In the genomic region with DNA sequence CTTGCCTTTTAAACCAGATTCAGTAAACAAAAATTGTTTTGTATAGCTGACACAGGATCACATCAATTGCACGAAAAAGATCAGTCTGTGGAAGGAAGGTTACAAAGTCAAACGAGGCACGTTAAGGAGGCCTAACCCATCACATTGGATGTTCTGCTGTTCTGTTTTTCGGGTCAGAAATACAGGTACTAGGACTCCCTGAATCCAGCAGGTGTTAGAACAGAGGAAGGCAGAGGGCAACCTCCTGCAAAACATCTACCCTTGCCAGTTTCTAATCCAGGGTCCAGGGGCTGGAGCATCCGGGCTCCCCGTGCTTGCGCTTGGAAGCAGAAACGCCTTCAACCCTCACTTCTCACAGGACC, we compare ENCODE assay signal across 10 cellular contexts.
A peak's percentile ranks its signal among the peaks of the same experiment; 100 is the strongest.
DNase-seq lines count a peak whose midpoint lies in the region; ATAC-seq and TF ChIP-seq lines count a peak whose summit lies in the region.
"Had no signal": no experiment of that assay in that cellular context is flagged by ENCODE, and none has a peak within 500 bp of the region (broad histone marks: within the 10 kb centered on the region; RNA-seq: fewer than 3 reads in every experiment).

No MANE protein-coding gene starts in this region.

- H3K4me3 Mint-ChIP-seq in Caco-2 (ENCODE audit: unreplicated experiment), result no peak overlapping the region

- POLR2A ChIA-PET in Caco-2 (lab: Charles Lee), result no interaction called here

- H3K36me3 ChIP-seq in RWPE2 (ENCODE audit: low read depth) (no peaks in the 10 kb centered on the region), iPS-15b (ENCODE audit: control insufficient read depth, insufficient read depth, low read length) (no peaks in the 10 kb centered on the region), Caco-2 (ENCODE audit: control insufficient read depth, insufficient read depth, low read length) (no peaks in the 10 kb centered on the region)

- H3K4me3 ChIP-seq in RWPE2 (ENCODE audit: severe bottlenecking) (peak overlapping the region; percentile 46), iPS-15b (ENCODE audit: low read depth, low read length) (peak overlapping the region; percentile 68), skin epidermis (peak overlapping the region in 4 of 7 experiments; percentile 21 to 38 (median 35)), Caco-2 (ENCODE audit: low read depth, low read length) (no peak overlapping the region)

- H3K27ac Mint-ChIP-seq in Caco-2 (ENCODE audit: unreplicated experiment), result no peak overlapping the region
- H3K27ac Mint-ChIP-seq: dendritic cell treated with granulocyte-macrophage colony-stimulating factor and Interleukin-4, amounts not matched to agents 40 ng/mL and 50 ng/mL, for 4 days had no signal

- H3K9ac ChIP-seq in iPS-15b (ENCODE audit: low read depth, low read length), result peak overlapping the region; percentile 50

- ATAC-seq in GM19395 (IDR thresholded peaks at IDR 0.05; ENCODE audit: unreplicated experiment) (peak; percentile 8), RWPE2 (ENCODE audit: low read depth) (peak; percentile 32; the same call in 1 of the 3 replicates)

- TF ChIP-seq CTCF in RWPE2 (IDR thresholded peaks at IDR 0.05; ENCODE audit: poor library complexity, severe bottlenecking), result no peak
- TF ChIP-seq CTCF in Caco-2 (IDR thresholded peaks at IDR 0.05; ENCODE audit: insufficient read depth in 1 of 2, low read depth in 1 of 2, low read length in 1 of 2, severe bottlenecking in 1 of 2, unreplicated experiment in 1 of 2), result no peak

- H3K4me1 ChIP-seq in RWPE2 (ENCODE audit: insufficient read depth, poor library complexity, severe bottlenecking), result no peaks in the 10 kb centered on the region
- H3K4me1 ChIP-seq in iPS-15b (ENCODE audit: control insufficient read depth, insufficient read depth, low read length), result no peaks in the 10 kb centered on the region
- H3K4me1 ChIP-seq in Caco-2, result no peaks in the 10 kb centered on the region

- no peak for DNase-seq in RWPE2 (ENCODE audit: low spot score)
- no peak for DNase-seq in Caco-2
- DNase-seq in HPDE6-E6E7 (ENCODE audit: extremely low spot score), result no peak
- DNase-seq in posterior cingulate gyrus, result no peak
- DNase-seq in AML-193 (lab: John Stamatoyannopoulos, UW), result no peak
- DNase-seq: NCI-H2029 treated with DMSO at 0.1 percent for 48 hours had no signal

- BruUV-seq in Caco-2 (replicated peaks; lab: Mats Ljungman, UMichigan), result no TSS peak

- H3K27me3 ChIP-seq in RWPE2 (ENCODE audit: insufficient read depth, poor library complexity, severe bottlenecking), result no peaks in the 10 kb centered on the region
- peaks cover 13% of the 10 kb centered on the region for H3K27me3 ChIP-seq in iPS-15b (ENCODE audit: control insufficient read depth, insufficient read depth, low read length)
- no peaks in the 10 kb centered on the region for H3K27me3 ChIP-seq in Caco-2 (replicated peaks; ENCODE audit: control insufficient read depth, insufficient read depth, low read length)

- CTCF ChIA-PET in Caco-2 (lab: Charles Lee), result no interaction called here

- H3K27me3 Mint-ChIP-seq in Caco-2 (ENCODE audit: insufficient read depth, unreplicated experiment), result no peaks in the 10 kb centered on the region

- H3K9me3 ChIP-seq in RWPE2 (ENCODE audit: severe bottlenecking) (no peaks in the 10 kb centered on the region), iPS-15b (ENCODE audit: control insufficient read depth, insufficient read depth, low read length) (no peaks in the 10 kb centered on the region), Caco-2 (peaks cover 5% of the 10 kb centered on the region; the same call in 1 of the 2 replicates)

- H3K4me1 Mint-ChIP-seq in Caco-2 (ENCODE audit: low read depth, unreplicated experiment), result no peaks in the 10 kb centered on the region

- H3K36me3 Mint-ChIP-seq in Caco-2 (ENCODE audit: insufficient read depth, unreplicated experiment), result no peaks in the 10 kb centered on the region

- intact Hi-C loops in Caco-2 (cut with micrococcal nuclease; ENCODE audit: unreplicated experiment), result no loop called here
- intact Hi-C loops in posterior cingulate gyrus (cut with DNase I), result loop anchor here (2.0 to 5.0 kb wide), 2 partner anchors 34 to 246 kb away; no protein-coding TSS in a partner anchor

- H3K9me3 Mint-ChIP-seq in Caco-2 (ENCODE audit: unreplicated experiment), result peaks cover 15% of the 10 kb centered on the region

- H3K27ac ChIP-seq in RWPE2 (ENCODE audit: poor library complexity, severe bottlenecking), result no peak overlapping the region
- no peak overlapping the region for H3K27ac ChIP-seq in skin epidermis
